Comparison of ENCODE assay signal across 1 cellular context in the genomic region with DNA sequence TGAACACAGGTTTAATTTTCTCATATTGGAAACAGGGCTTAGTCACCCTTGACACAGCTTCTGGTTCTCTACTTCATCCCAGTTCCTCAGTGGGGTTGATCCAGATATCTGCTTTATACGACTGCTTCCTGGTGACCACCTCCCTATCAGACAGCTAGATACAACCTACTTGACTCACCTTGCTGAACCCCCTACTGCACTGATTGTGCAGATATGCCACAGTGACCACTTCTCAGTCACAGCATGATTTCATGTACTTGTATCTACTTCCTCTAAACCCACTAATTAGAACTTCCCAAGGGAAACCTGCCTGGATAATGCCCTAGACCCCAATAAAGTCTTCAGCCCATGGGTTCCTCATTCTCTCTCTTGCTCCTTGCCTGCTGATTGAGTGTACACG.
A peak's percentile ranks its signal among the peaks of the same experiment; 100 is the strongest.
TF ChIP-seq lines count a peak whose summit lies in the region.

No MANE protein-coding gene starts in this region.

TF ChIP-seq in GM12878, 131 proteins besides CTCF, POLR2A, EP300 and RAD21 (continued from another document):
- TF ChIP-seq, protein P1, sequence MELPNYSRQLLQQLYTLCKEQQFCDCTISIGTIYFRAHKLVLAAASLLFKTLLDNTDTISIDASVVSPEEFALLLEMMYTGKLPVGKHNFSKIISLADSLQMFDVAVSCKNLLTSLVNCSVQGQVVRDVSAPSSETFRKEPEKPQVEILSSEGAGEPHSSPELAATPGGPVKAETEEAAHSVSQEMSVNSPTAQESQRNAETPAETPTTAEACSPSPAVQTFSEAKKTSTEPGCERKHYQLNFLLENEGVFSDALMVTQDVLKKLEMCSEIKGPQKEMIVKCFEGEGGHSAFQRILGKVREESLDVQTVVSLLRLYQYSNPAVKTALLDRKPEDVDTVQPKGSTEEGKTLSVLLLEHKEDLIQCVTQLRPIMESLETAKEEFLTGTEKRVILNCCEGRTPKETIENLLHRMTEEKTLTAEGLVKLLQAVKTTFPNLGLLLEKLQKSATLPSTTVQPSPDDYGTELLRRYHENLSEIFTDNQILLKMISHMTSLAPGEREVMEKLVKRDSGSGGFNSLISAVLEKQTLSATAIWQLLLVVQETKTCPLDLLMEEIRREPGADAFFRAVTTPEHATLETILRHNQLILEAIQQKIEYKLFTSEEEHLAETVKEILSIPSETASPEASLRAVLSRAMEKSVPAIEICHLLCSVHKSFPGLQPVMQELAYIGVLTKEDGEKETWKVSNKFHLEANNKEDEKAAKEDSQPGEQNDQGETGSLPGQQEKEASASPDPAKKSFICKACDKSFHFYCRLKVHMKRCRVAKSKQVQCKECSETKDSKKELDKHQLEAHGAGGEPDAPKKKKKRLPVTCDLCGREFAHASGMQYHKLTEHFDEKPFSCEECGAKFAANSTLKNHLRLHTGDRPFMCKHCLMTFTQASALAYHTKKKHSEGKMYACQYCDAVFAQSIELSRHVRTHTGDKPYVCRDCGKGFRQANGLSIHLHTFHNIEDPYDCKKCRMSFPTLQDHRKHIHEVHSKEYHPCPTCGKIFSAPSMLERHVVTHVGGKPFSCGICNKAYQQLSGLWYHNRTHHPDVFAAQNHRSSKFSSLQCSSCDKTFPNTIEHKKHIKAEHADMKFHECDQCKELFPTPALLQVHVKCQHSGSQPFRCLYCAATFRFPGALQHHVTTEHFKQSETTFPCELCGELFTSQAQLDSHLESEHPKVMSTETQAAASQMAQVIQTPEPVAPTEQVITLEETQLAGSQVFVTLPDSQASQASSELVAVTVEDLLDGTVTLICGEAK (IDR thresholded peaks at IDR 0.05; ENCODE audit: borderline replicate concordance), result no peak
- TF ChIP-seq LARP7 (IDR thresholded peaks at IDR 0.05), result no peak
- TF ChIP-seq, protein P2, sequence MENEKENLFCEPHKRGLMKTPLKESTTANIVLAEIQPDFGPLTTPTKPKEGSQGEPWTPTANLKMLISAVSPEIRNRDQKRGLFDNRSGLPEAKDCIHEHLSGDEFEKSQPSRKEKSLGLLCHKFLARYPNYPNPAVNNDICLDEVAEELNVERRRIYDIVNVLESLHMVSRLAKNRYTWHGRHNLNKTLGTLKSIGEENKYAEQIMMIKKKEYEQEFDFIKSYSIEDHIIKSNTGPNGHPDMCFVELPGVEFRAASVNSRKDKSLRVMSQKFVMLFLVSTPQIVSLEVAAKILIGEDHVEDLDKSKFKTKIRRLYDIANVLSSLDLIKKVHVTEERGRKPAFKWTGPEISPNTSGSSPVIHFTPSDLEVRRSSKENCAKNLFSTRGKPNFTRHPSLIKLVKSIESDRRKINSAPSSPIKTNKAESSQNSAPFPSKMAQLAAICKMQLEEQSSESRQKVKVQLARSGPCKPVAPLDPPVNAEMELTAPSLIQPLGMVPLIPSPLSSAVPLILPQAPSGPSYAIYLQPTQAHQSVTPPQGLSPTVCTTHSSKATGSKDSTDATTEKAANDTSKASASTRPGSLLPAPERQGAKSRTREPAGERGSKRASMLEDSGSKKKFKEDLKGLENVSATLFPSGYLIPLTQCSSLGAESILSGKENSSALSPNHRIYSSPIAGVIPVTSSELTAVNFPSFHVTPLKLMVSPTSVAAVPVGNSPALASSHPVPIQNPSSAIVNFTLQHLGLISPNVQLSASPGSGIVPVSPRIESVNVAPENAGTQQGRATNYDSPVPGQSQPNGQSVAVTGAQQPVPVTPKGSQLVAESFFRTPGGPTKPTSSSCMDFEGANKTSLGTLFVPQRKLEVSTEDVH (IDR thresholded peaks at IDR 0.05; ENCODE audit: low read depth, partially characterized antibody), result no peak
- no peak for TF ChIP-seq ZNF217 (IDR thresholded peaks at IDR 0.05)
- TF ChIP-seq FOS (IDR thresholded peaks at IDR 0.05; ENCODE audit: borderline replicate concordance, extremely low read depth, insufficient read length), result no peak
- TF ChIP-seq CBX3 (IDR thresholded peaks at IDR 0.05; ENCODE audit: borderline replicate concordance, low read depth), result no peak
- TF ChIP-seq, protein P3, sequence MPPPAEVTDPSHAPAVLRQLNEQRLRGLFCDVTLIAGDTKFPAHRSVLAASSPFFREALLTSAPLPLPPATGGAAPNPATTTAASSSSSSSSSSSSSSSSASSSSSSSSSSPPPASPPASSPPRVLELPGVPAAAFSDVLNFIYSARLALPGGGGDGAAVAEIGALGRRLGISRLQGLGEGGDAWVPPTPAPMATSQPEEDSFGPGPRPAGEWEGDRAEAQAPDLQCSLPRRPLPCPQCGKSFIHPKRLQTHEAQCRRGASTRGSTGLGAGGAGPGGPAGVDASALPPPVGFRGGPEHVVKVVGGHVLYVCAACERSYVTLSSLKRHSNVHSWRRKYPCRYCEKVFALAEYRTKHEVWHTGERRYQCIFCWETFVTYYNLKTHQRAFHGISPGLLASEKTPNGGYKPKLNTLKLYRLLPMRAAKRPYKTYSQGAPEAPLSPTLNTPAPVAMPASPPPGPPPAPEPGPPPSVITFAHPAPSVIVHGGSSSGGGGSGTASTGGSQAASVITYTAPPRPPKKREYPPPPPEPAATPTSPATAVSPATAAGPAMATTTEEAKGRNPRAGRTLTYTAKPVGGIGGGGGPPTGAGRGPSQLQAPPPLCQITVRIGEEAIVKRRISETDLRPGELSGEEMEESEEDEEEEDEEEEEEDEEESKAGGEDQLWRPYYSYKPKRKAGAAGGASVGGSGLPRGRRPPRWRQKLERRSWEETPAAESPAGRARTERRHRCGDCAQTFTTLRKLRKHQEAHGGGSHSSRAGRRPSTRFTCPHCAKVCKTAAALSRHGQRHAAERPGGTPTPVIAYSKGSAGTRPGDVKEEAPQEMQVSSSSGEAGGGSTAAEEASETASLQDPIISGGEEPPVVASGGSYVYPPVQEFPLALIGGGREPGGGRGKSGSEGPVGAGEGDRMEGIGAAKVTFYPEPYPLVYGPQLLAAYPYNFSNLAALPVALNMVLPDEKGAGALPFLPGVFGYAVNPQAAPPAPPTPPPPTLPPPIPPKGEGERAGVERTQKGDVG (CRISPR knock-in tag; IDR thresholded peaks at IDR 0.05), result no peak
- no peak for TF ChIP-seq CEBPB (IDR thresholded peaks at IDR 0.05; ENCODE audit: borderline replicate concordance in 1 of 2, low read depth in 2 of 2, low read length in 2 of 2)
- no peak for TF ChIP-seq HDAC2 (IDR thresholded peaks at IDR 0.05)
- no peak for TF ChIP-seq MAX (IDR thresholded peaks at IDR 0.05; ENCODE audit: low read depth, low read length)
- TF ChIP-seq SPI1 (IDR thresholded peaks at IDR 0.05; ENCODE audit: borderline replicate concordance, insufficient read depth, low read depth, low read length), result 0 out of 2 replicates have a peak, but pooled peaks have one; percentile 18
- TF ChIP-seq HCFC1 (IDR thresholded peaks at IDR 0.05; ENCODE audit: low read length), result no peak
- TF ChIP-seq SMC3 (IDR thresholded peaks at IDR 0.05; ENCODE audit: borderline replicate concordance, low read length), result no peak
- no peak for TF ChIP-seq MEF2B (IDR thresholded peaks at IDR 0.05; ENCODE audit: partially characterized antibody, poor library complexity, severe bottlenecking)
- TF ChIP-seq CEBPZ (IDR thresholded peaks at IDR 0.05; ENCODE audit: low read depth, low read length), result no peak
- no peak for TF ChIP-seq RCOR1 (conservative IDR thresholded peaks at IDR 0.05; ENCODE audit: low read depth, low read length)
- no peak for TF ChIP-seq ZNF687 (IDR thresholded peaks at IDR 0.05)
- TF ChIP-seq, protein P4, sequence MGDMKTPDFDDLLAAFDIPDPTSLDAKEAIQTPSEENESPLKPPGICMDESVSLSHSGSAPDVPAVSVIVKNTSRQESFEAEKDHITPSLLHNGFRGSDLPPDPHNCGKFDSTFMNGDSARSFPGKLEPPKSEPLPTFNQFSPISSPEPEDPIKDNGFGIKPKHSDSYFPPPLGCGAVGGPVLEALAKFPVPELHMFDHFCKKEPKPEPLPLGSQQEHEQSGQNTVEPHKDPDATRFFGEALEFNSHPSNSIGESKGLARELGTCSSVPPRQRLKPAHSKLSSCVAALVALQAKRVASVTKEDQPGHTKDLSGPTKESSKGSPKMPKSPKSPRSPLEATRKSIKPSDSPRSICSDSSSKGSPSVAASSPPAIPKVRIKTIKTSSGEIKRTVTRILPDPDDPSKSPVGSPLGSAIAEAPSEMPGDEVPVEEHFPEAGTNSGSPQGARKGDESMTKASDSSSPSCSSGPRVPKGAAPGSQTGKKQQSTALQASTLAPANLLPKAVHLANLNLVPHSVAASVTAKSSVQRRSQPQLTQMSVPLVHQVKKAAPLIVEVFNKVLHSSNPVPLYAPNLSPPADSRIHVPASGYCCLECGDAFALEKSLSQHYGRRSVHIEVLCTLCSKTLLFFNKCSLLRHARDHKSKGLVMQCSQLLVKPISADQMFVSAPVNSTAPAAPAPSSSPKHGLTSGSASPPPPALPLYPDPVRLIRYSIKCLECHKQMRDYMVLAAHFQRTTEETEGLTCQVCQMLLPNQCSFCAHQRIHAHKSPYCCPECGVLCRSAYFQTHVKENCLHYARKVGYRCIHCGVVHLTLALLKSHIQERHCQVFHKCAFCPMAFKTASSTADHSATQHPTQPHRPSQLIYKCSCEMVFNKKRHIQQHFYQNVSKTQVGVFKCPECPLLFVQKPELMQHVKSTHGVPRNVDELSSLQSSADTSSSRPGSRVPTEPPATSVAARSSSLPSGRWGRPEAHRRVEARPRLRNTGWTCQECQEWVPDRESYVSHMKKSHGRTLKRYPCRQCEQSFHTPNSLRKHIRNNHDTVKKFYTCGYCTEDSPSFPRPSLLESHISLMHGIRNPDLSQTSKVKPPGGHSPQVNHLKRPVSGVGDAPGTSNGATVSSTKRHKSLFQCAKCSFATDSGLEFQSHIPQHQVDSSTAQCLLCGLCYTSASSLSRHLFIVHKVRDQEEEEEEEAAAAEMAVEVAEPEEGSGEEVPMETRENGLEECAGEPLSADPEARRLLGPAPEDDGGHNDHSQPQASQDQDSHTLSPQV (IDR thresholded peaks at IDR 0.05), result no peak
- peak in 1 of 2 experiments; percentile 19; a peak in 1 of 4 replicates for TF ChIP-seq IKZF2 (IDR thresholded peaks at IDR 0.05)
- no peak for TF ChIP-seq EGR1 (IDR thresholded peaks at IDR 0.05; ENCODE audit: borderline replicate concordance in 1 of 2, low read depth in 2 of 2, low read length in 2 of 2)
- TF ChIP-seq ZNF207 (IDR thresholded peaks at IDR 0.05; ENCODE audit: borderline replicate concordance), result no peak
- TF ChIP-seq ZNF274 (IDR thresholded peaks at IDR 0.05; ENCODE audit: insufficient read depth, insufficient read length), result no peak
